ENCODE assay signal across 1 cellular context in the genomic region with DNA sequence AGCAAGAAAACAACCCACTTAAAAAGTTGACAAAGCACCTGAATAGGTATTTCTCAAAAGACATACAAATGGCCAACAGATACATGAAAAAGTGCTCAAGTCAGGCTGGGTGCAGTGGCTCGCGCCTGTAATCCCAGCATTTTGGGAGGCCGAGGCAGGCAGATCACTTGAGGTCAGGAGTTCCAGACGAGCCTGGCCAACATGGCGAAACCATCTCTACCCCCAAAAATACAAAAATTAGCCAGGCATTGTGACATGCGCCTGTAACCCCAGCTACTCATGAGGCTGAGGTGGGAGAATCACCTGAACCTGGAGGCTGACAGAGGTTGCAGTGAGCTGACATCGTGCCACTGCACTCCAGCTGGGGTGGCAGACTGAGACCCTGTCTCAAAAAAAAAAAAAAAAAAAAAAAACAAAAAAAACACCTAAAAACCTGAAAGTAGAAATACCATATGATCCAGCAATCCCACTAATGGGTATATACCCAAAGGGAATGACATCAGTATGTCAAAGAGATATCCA.
TF ChIP-seq lines count a peak whose summit lies in the region.

No MANE protein-coding gene starts in this region.

TF ChIP-seq in GM23338, 12 proteins besides CTCF, POLR2A, EP300 and RAD21 (continued from another document):
- TF ChIP-seq, protein P1, sequence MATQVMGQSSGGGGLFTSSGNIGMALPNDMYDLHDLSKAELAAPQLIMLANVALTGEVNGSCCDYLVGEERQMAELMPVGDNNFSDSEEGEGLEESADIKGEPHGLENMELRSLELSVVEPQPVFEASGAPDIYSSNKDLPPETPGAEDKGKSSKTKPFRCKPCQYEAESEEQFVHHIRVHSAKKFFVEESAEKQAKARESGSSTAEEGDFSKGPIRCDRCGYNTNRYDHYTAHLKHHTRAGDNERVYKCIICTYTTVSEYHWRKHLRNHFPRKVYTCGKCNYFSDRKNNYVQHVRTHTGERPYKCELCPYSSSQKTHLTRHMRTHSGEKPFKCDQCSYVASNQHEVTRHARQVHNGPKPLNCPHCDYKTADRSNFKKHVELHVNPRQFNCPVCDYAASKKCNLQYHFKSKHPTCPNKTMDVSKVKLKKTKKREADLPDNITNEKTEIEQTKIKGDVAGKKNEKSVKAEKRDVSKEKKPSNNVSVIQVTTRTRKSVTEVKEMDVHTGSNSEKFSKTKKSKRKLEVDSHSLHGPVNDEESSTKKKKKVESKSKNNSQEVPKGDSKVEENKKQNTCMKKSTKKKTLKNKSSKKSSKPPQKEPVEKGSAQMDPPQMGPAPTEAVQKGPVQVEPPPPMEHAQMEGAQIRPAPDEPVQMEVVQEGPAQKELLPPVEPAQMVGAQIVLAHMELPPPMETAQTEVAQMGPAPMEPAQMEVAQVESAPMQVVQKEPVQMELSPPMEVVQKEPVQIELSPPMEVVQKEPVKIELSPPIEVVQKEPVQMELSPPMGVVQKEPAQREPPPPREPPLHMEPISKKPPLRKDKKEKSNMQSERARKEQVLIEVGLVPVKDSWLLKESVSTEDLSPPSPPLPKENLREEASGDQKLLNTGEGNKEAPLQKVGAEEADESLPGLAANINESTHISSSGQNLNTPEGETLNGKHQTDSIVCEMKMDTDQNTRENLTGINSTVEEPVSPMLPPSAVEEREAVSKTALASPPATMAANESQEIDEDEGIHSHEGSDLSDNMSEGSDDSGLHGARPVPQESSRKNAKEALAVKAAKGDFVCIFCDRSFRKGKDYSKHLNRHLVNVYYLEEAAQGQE (IDR thresholded peaks at IDR 0.05; ENCODE audit: unreplicated experiment): no peak
- TF ChIP-seq JUNB (IDR thresholded peaks at IDR 0.05; ENCODE audit: unreplicated experiment) (no peak), ZNF331 (CRISPR knock-in tag; IDR thresholded peaks at IDR 0.05; ENCODE audit: low read depth) (no peak)
- TF ChIP-seq, protein P2, sequence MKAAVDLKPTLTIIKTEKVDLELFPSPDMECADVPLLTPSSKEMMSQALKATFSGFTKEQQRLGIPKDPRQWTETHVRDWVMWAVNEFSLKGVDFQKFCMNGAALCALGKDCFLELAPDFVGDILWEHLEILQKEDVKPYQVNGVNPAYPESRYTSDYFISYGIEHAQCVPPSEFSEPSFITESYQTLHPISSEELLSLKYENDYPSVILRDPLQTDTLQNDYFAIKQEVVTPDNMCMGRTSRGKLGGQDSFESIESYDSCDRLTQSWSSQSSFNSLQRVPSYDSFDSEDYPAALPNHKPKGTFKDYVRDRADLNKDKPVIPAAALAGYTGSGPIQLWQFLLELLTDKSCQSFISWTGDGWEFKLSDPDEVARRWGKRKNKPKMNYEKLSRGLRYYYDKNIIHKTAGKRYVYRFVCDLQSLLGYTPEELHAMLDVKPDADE (IDR thresholded peaks at IDR 0.05): no peak
